22 cellular contexts compared by ENCODE assay signal in the genomic region with DNA sequence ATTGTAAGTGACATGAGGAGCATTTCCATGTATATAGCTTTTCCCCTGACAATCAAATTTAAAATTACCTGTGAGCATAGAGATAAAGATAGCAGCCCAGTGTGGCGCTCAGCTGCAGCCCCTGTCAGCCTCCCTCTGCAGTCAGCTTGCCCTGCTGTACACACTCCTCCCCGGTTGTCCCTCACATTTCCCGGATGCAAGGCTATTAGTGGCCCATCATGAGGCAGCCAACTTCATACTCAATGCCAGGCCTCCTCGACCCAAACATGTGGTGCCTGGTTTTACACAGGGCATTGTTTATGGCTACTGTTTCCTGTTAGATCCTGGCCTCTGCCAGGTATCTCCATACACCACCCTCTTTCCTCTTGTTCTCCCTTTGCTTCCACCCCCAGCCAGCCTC.
"Had no signal": no experiment of that assay in that cellular context is flagged by ENCODE, and none has a peak within 500 bp of the region (broad histone marks: within the 10 kb centered on the region; RNA-seq: fewer than 3 reads in every experiment).

No MANE protein-coding gene starts in this region.

- H3K4me1 ChIP-seq: upper lobe of right lung had no signal

- H3K4me2 ChIP-seq: hepatocyte had no signal

- H3K4me3 ChIP-seq: coronary artery, gastrocnemius medialis, hepatocyte, right atrium auricular region, suprapubic skin, tibial artery, upper lobe of right lung had no signal

- H3K27ac Mint-ChIP-seq: activated CD8-positive, alpha-beta memory T cell treated with anti-CD3 and anti-CD28 coated beads, Interleukin-2, amount 10 ng/mL, durations not matched to agents 7 days and 5 days; activated CD8-positive, alpha-beta T cell treated with anti-CD3 and anti-CD28 coated beads, Interleukin-2, amount 10 ng/mL, durations not matched to agents 7 days and 5 days; activated naive CD4-positive, alpha-beta T cell treated with anti-CD3 and anti-CD28 coated beads, Interleukin-2, amount 50 U/mL, for 24 hours; activated naive CD8-positive, alpha-beta T cell treated with anti-CD3 and anti-CD28 coated beads, Interleukin-2, amount 50 U/mL, for 24 hours; activated T-helper 2 cell treated with anti-CD3 and anti-CD28 coated beads, Interferon-gamma antibody, Interleukin-2, Interleukin-4, amounts not matched to agents 10 μg/mL and 5 μg/mL and 100 μg/mL, durations not matched to agents 14 hours and 24 hours and 36 hours; effector memory CD8-positive, alpha-beta T cell; naive thymus-derived CD4-positive, alpha-beta T cell; WTC11 had no signal

- H3K9me3 ChIP-seq: gastrocnemius medialis, right atrium auricular region, suprapubic skin, tibial artery, upper lobe of right lung had no signal

- H3K36me3 Mint-ChIP-seq: activated CD8-positive, alpha-beta memory T cell treated with anti-CD3 and anti-CD28 coated beads, Interleukin-2, amount 10 ng/mL, durations not matched to agents 7 days and 5 days; activated naive CD4-positive, alpha-beta T cell treated with anti-CD3 and anti-CD28 coated beads, Interleukin-2, amount 50 U/mL, for 24 hours; naive thymus-derived CD4-positive, alpha-beta T cell; WTC11 had no signal

- H3K4me3 Mint-ChIP-seq: activated CD8-positive, alpha-beta memory T cell treated with anti-CD3 and anti-CD28 coated beads, Interleukin-2, amount 10 ng/mL, durations not matched to agents 7 days and 5 days; activated CD8-positive, alpha-beta T cell treated with anti-CD3 and anti-CD28 coated beads, Interleukin-2, amount 10 ng/mL, durations not matched to agents 7 days and 5 days; activated naive CD4-positive, alpha-beta T cell treated with anti-CD3 and anti-CD28 coated beads, Interleukin-2, amount 50 U/mL, for 24 hours; activated naive CD8-positive, alpha-beta T cell treated with anti-CD3 and anti-CD28 coated beads, Interleukin-2, amount 50 U/mL, for 24 hours; effector memory CD8-positive, alpha-beta T cell; naive thymus-derived CD4-positive, alpha-beta T cell; WTC11 had no signal

- H3K27ac ChIP-seq: coronary artery, gastrocnemius medialis, hepatocyte, right atrium auricular region, suprapubic skin, tibial artery, upper lobe of right lung had no signal

- H3K36me3 ChIP-seq: gastrocnemius medialis, right atrium auricular region, suprapubic skin, tibial artery, upper lobe of right lung had no signal

- DNase-seq: activated CD4-positive, alpha-beta T cell treated with anti-CD3 and anti-CD28 coated beads, Interleukin-2, amount 50 U/mL, for 1 hour; activated CD8-positive, alpha-beta memory T cell treated with anti-CD3 and anti-CD28 coated beads, Interleukin-2, amount 10 ng/mL, durations not matched to agents 7 days and 5 days; activated CD8-positive, alpha-beta T cell treated with anti-CD3 and anti-CD28 coated beads, Interleukin-2, amount 10 ng/mL, durations not matched to agents 7 days and 5 days; activated naive CD8-positive, alpha-beta T cell treated with anti-CD3 and anti-CD28 coated beads, Interleukin-2, amount 50 U/mL, for 24 hours; activated T-cell treated with anti-CD3 and anti-CD28 coated beads, Interleukin-2, amount 50 U/mL, for 48 hours; effector memory CD8-positive, alpha-beta T cell; erythroblast; gastrocnemius medialis; mammary epithelial cell; midbrain; naive thymus-derived CD4-positive, alpha-beta T cell; stimulated activated naive CD4-positive, alpha-beta T cell; T-helper 2 cell; tibial artery; upper lobe of right lung had no signal

- H3K27me3 Mint-ChIP-seq: activated naive CD8-positive, alpha-beta T cell treated with anti-CD3 and anti-CD28 coated beads, Interleukin-2, amount 50 U/mL, for 24 hours had no signal

- ATAC-seq: activated CD8-positive, alpha-beta memory T cell treated with anti-CD3 and anti-CD28 coated beads, Interleukin-2, amount 10 ng/mL, durations not matched to agents 7 days and 5 days; activated CD8-positive, alpha-beta T cell treated with anti-CD3 and anti-CD28 coated beads, Interleukin-2, amount 10 ng/mL, durations not matched to agents 7 days and 5 days; activated naive CD8-positive, alpha-beta T cell treated with anti-CD3 and anti-CD28 coated beads, Interleukin-2, amount 50 U/mL, for 24 hours; effector memory CD8-positive, alpha-beta T cell; gastrocnemius medialis; naive thymus-derived CD4-positive, alpha-beta T cell; upper lobe of right lung; WTC11 had no signal

- H2AFZ ChIP-seq: hepatocyte had no signal

- H3K27me3 ChIP-seq: gastrocnemius medialis, hepatocyte, right atrium auricular region, suprapubic skin, tibial artery, upper lobe of right lung had no signal

- H3K4me1 Mint-ChIP-seq: activated CD8-positive, alpha-beta memory T cell treated with anti-CD3 and anti-CD28 coated beads, Interleukin-2, amount 10 ng/mL, durations not matched to agents 7 days and 5 days; activated naive CD4-positive, alpha-beta T cell treated with anti-CD3 and anti-CD28 coated beads, Interleukin-2, amount 50 U/mL, for 24 hours; activated naive CD8-positive, alpha-beta T cell treated with anti-CD3 and anti-CD28 coated beads, Interleukin-2, amount 50 U/mL, for 24 hours; naive thymus-derived CD4-positive, alpha-beta T cell had no signal

- H3K79me2 ChIP-seq: hepatocyte had no signal

- H3K9me3 Mint-ChIP-seq: activated naive CD4-positive, alpha-beta T cell treated with anti-CD3 and anti-CD28 coated beads, Interleukin-2, amount 50 U/mL, for 24 hours; activated naive CD8-positive, alpha-beta T cell treated with anti-CD3 and anti-CD28 coated beads, Interleukin-2, amount 50 U/mL, for 24 hours; activated T-helper 2 cell treated with anti-CD3 and anti-CD28 coated beads, Interferon-gamma antibody, Interleukin-2, Interleukin-4, amounts not matched to agents 10 μg/mL and 5 μg/mL and 100 μg/mL, durations not matched to agents 14 hours and 24 hours and 36 hours; effector memory CD8-positive, alpha-beta T cell; WTC11 had no signal
